In genomic region chr3:123194552-123194951, GRCh38 we compare ENCODE assay signal across 9 cellular contexts. TPM values are rescaled to one million over a fixed set of nuclear protein-coding genes. Genes with fewer than 3 reads are reported as not detected.
DNase-seq lines count a peak whose midpoint lies in the region; ATAC-seq, FAIRE-seq and TF ChIP-seq lines count a peak whose summit lies in the region.
"Had no signal": no experiment of that assay in that cellular context is flagged by ENCODE, and none has a peak within 500 bp of the region (broad histone marks: within the 10 kb centered on the region; RNA-seq: fewer than 3 reads in every experiment).

No MANE protein-coding gene starts in this region.

- intact Hi-C loops in colonic mucosa (cut with DNase I) = loop anchor here (10.0 kb wide), 1 partner anchor 250 kb away; no protein-coding TSS in a partner anchor

- H3K9me3 Mint-ChIP-seq in activated T-cell treated with anti-CD3 and anti-CD28 coated beads, Interleukin-2, amount 50 U/mL, for 4 hours = peaks cover 4% of the 10 kb centered on the region

- ATAC-seq in activated T-cell treated with anti-CD3 and anti-CD28 coated beads, Interleukin-2, amount 50 U/mL, for 4 hours = no peak
- ATAC-seq in GM19324 (IDR thresholded peaks at IDR 0.05; ENCODE audit: low FRiP score, unreplicated experiment) (no peak), HG03280 (IDR thresholded peaks at IDR 0.05; ENCODE audit: unreplicated experiment) (no peak)

- peaks cover 5% of the 10 kb centered on the region for H3K27me3 Mint-ChIP-seq in activated T-cell treated with anti-CD3 and anti-CD28 coated beads, Interleukin-2, amount 50 U/mL, for 4 hours (ENCODE audit: low read depth)

- H3K9ac ChIP-seq in colonic mucosa (ENCODE audit: low read depth in 2 of 2, low read length in 2 of 2) = no peak overlapping the region

- peak; percentile 36 for TF ChIP-seq CTCF in colonic mucosa (IDR thresholded peaks at IDR 0.05)

- H3K9me3 ChIP-seq in colonic mucosa = no peaks in the 10 kb centered on the region

- FAIRE-seq in GM12892 (lab: Jason Lieb, UNC) = no peak

- H3K36me3 Mint-ChIP-seq in activated T-cell treated with anti-CD3 and anti-CD28 coated beads, Interleukin-2, amount 50 U/mL, for 4 hours (ENCODE audit: insufficient read depth) = no peaks in the 10 kb centered on the region

- no peaks in the 10 kb centered on the region for H3K4me1 Mint-ChIP-seq in activated T-cell treated with anti-CD3 and anti-CD28 coated beads, Interleukin-2, amount 50 U/mL, for 4 hours (ENCODE audit: low read depth)

- no peak overlapping the region for H3K4me3 ChIP-seq in colonic mucosa

- no peaks in the 10 kb centered on the region for H3K4me1 ChIP-seq in colonic mucosa

- H3K27ac ChIP-seq in colonic mucosa = no peak overlapping the region

- no peak overlapping the region for H3K4me3 Mint-ChIP-seq in activated T-cell treated with anti-CD3 and anti-CD28 coated beads, Interleukin-2, amount 50 U/mL, for 4 hours

- DNase-seq in AG08396 (ENCODE audit: low spot score) (peak; percentile 34), HT1080 (ENCODE audit: low read depth) (peak; percentile 47), colonic mucosa (peak; percentile 32), lung microvascular endothelial cell (ENCODE audit: low read depth in 2 of 2) (peak; percentile 26 to 61), GM12892 (ENCODE audit: insufficient read length) (no peak)
- no peak for DNase-seq in activated T-cell treated with anti-CD3 and anti-CD28 coated beads, Interleukin-2, amount 50 U/mL, for 4 hours
- DNase-seq: anterior cingulate cortex had no signal

- no peaks in the 10 kb centered on the region for H3K36me3 ChIP-seq in colonic mucosa

- no peak for TF ChIP-seq POLR2A in GM12892 (IDR thresholded peaks at IDR 0.05; ENCODE audit: low read depth, low read length)

- no peaks in the 10 kb centered on the region for H3K27me3 ChIP-seq in colonic mucosa

RNA-seq across cellular contexts. Expression of gene SEC22A, which starts 7.2 kb away (rescaled TPM):
- 26.9 and 40.3 TPM in 2 replicates for total RNA-seq in HT1080 (2014; rRNA removed; shearing (Covaris generic))
- polyA plus RNA-seq in HT1080 (2015; cell fraction: cytosol; rRNA removed) = 23.8 and 26.6 TPM in 2 replicates
- 26.3 and 31.2 TPM in 2 replicates for polyA plus RNA-seq in HT1080 (2015; cell fraction: nucleus; rRNA removed)
- 10 to 100 TPM; 15.6 to 18.7 TPM for total RNA-seq in colonic mucosa
- 28.8 and 31.2 TPM in 2 replicates for total RNA-seq in lung microvascular endothelial cell
- 10 to 100 TPM in 2 of 3 donors, 1 to 10 TPM in 1; 9.9 to 15.3 (median 14.4) TPM for total RNA-seq in activated T-cell treated with anti-CD3 and anti-CD28 coated beads, Interleukin-2, amount 50 U/mL, for 4 hours
- polyA plus RNA-seq in GM12892 (2012; ENCODE audit: missing spikeins) = 24.5 TPM

Comparison
In these comparisons a context has a peak if more than half of its experiments do, and no peak if none do; other contexts are left out.
1. DNase-seq: peak in AG08396 (single experiment), HT1080 (single experiment), colonic mucosa (single experiment) and lung microvascular endothelial cell (2 of 2); none in activated T-cell treated with anti-CD3 and anti-CD28 coated beads, Interleukin-2, amount 50 U/mL, for 4 hours (single experiment) and GM12892 (single experiment).